ENCODE assay signal across 8 cellular contexts in the genomic region with DNA sequence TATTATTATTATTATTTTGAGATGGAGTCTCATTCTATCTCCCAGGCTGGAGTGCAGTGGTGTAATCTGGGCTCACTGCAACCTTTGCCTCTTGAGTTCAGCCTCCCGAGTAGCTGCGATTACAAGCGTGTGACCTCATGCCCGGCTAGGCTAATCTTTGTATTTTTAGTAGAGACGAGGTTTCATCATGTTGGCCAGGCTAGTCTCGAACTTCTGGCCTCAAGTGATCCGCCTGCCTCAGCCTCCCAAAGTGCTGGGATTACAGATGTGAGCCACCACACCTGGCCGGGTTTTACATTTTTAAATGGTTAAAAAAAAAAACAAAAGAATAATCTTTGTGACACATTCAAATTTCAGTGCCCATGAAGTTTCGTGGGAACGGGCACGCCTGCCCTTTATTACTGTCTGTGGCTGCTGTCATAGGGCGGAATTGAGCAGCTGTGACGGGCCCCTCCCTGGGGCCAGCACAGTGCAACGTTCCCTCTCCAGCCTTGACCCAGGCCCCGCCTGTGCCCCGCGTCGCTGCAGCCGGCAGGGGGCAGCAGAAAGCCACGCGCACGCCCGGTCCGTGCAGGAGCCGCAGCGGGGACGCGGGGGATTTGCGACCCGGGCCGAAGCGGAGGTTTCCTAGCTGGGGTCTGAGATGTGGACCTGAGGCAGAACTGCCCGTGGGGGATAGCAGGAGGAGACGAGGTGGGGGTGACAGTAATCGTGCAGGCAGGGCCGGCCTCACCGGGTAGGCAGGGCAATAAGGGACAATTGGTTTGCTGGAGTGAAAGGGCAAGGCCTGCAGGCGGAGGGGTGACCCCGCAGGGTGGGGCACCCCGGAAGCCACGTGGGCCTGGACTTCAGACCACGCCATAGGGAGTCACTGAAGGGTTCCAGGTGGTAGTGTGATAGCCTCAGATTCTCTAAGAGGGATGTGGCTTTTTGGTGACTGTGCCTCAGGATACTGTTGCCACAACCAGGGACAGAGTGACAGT. TPM values are rescaled to one million over a fixed set of nuclear protein-coding genes. Genes with fewer than 3 reads are reported as not detected.
DNase-seq lines count a peak whose midpoint lies in the region; ATAC-seq and TF ChIP-seq lines count a peak whose summit lies in the region.

No MANE protein-coding gene starts in this region.

- POLR2A ChIA-PET in CD4-positive, alpha-beta T cell (lab: Charles Lee): no interaction called here

- ATAC-seq in CD4-positive, alpha-beta T cell (ENCODE audit: poor library complexity): peak; percentile 96
- ATAC-seq in GM19395 (IDR thresholded peaks at IDR 0.05; ENCODE audit: unreplicated experiment) (peak; percentile 95), HG03469 (IDR thresholded peaks at IDR 0.05; ENCODE audit: unreplicated experiment) (peak; percentile 86)

- TF ChIP-seq POLR2A in erythroblast (IDR thresholded peaks at IDR 0.05; ENCODE audit: low read length): no peak

- peak; percentile 43 to 84 (median 72) for DNase-seq in CD4-positive, alpha-beta T cell
- DNase-seq in activated T-cell treated with anti-CD3 and anti-CD28 coated beads for 4 hours: peak; percentile 72
- peak; percentile 87 to 90 for DNase-seq in erythroblast (lab: John Stamatoyannopoulos, UW)
- peak; percentile 64 for DNase-seq in stimulated activated CD8-positive, alpha-beta memory T cell treated with anti-CD3 and anti-CD28 coated beads, Interleukin-7, amount 100 ng/mL, for 24 hours (ENCODE audit: low read depth)

- H3K9me3 Mint-ChIP-seq in CD4-positive, alpha-beta T cell: no peaks in the 10 kb centered on the region

- peak; percentile 99 for TF ChIP-seq CTCF in CD4-positive, alpha-beta T cell (IDR thresholded peaks at IDR 0.05)
- TF ChIP-seq CTCF in OCI-LY1 (IDR thresholded peaks at IDR 0.05; ENCODE audit: low read length): peak; percentile 99

- intact Hi-C loops in CD4-positive, alpha-beta T cell (cut with DNase I, micrococcal nuclease): loop anchor here (1.0 to 10.0 kb wide), 4 partner anchors 108 to 431 kb away; no protein-coding TSS in a partner anchor

- peak overlapping the region; percentile 88 for H3K4me2 ChIP-seq in OCI-LY1 (ENCODE audit: low read length)

- H3K4me3 ChIP-seq in OCI-LY1 (ENCODE audit: low read depth, low read length, poor library complexity, severe bottlenecking): peak overlapping the region; percentile 54
- H3K4me3 ChIP-seq in muscle layer of colon (ENCODE audit: low read depth in 1 of 2, low read length in 2 of 2): peak overlapping the region; percentile 45 to 66

- H3K79me2 ChIP-seq in OCI-LY1 (ENCODE audit: insufficient read depth, low read length): no peaks in the 10 kb centered on the region

- H3K27me3 ChIP-seq in CD4-positive, alpha-beta T cell (ENCODE audit: control insufficient read depth, insufficient read depth, low read length): no peaks in the 10 kb centered on the region
- H3K27me3 ChIP-seq in OCI-LY1 (ENCODE audit: insufficient read depth, low read length): no peaks in the 10 kb centered on the region
- no peaks in the 10 kb centered on the region for H3K27me3 ChIP-seq in muscle layer of colon (ENCODE audit: control insufficient read depth in 1 of 2, insufficient read depth in 2 of 2, low read length in 2 of 2)

- H3K36me3 ChIP-seq in OCI-LY1 (ENCODE audit: insufficient read depth, low read length) (no peaks in the 10 kb centered on the region), muscle layer of colon (ENCODE audit: insufficient read depth, low read length) (no peaks in the 10 kb centered on the region)

- no peaks in the 10 kb centered on the region for H3K27me3 Mint-ChIP-seq in CD4-positive, alpha-beta T cell

- no peaks in the 10 kb centered on the region for H3K9me3 ChIP-seq in CD4-positive, alpha-beta T cell (ENCODE audit: control insufficient read depth, low read length)
- H3K9me3 ChIP-seq in OCI-LY1 (ENCODE audit: low read length) (no peaks in the 10 kb centered on the region), muscle layer of colon (ENCODE audit: low read length) (no peaks in the 10 kb centered on the region)

- H3K36me3 Mint-ChIP-seq in CD4-positive, alpha-beta T cell (ENCODE audit: low read depth): peaks cover 11% of the 10 kb centered on the region

- H3K4me1 ChIP-seq in OCI-LY1 (ENCODE audit: insufficient read depth, low read length, severe bottlenecking): peaks cover 51% of the 10 kb centered on the region
- H3K4me1 ChIP-seq in muscle layer of colon (ENCODE audit: insufficient read depth, low read length): peaks cover 26% of the 10 kb centered on the region

- CTCF ChIA-PET in CD4-positive, alpha-beta T cell (lab: Charles Lee): interaction anchor here (0.5 to 1.5 kb wide), 18 partner anchors 13 to 305 kb away, joined by 3 to 11 read pairs (median 4); a partner anchor contains a TSS

- H2AFZ ChIP-seq in OCI-LY1 (ENCODE audit: low read length): peak overlapping the region; percentile 67; the same call in 1 of the 2 replicates

- H4K20me1 ChIP-seq in OCI-LY1 (ENCODE audit: insufficient read depth, low read length): no peaks in the 10 kb centered on the region

- no peaks in the 10 kb centered on the region for H3K9me2 ChIP-seq in OCI-LY1 (ENCODE audit: low read depth, low read length)

- H3K27ac Mint-ChIP-seq in CD4-positive, alpha-beta T cell: no peak overlapping the region

- peaks cover 6% of the 10 kb centered on the region for H3K4me1 Mint-ChIP-seq in CD4-positive, alpha-beta T cell (ENCODE audit: low read depth)

- H3F3A ChIP-seq in OCI-LY1 (ENCODE audit: insufficient read depth, low read length): no peaks in the 10 kb centered on the region; the same call in 1 of the 2 replicates

- no peak overlapping the region for H3K27ac ChIP-seq in CD4-positive, alpha-beta T cell (ENCODE audit: low read depth, low read length)
- H3K27ac ChIP-seq in OCI-LY1 (ENCODE audit: low read depth, low read length, poor library complexity, severe bottlenecking): no peak overlapping the region
- H3K27ac ChIP-seq in muscle layer of colon (ENCODE audit: low read depth, low read length): peak overlapping the region; percentile 58

- H3K9ac ChIP-seq in OCI-LY1 (ENCODE audit: low read length) (peak overlapping the region; percentile 57), muscle layer of colon (ENCODE audit: low read length) (no peak overlapping the region)

- H3K4me3 Mint-ChIP-seq in CD4-positive, alpha-beta T cell: peak overlapping the region; percentile 69

RNA-seq across cellular contexts. Expression of a gene that starts 54.3 kb away (rescaled TPM):
- 10 to 100 TPM; 41.2 to 42.7 TPM for total RNA-seq in CD4-positive, alpha-beta T cell

RNA-seq across cellular contexts. Expression of a gene that starts 59.6 kb away (rescaled TPM):
- 100 to 1,000 TPM; 170 to 182 TPM for total RNA-seq in CD4-positive, alpha-beta T cell
